In genomic region chr14:61690039-61690438, GRCh38 we compare ENCODE assay signal across 27 cellular contexts.
"Had no signal": no experiment of that assay in that cellular context is flagged by ENCODE, and none has a peak within 500 bp of the region (broad histone marks: within the 10 kb centered on the region; RNA-seq: fewer than 3 reads in every experiment).

No MANE protein-coding gene starts in this region.

- ATAC-seq: esophagus mucosa; left ventricle myocardium superior; natural killer cell treated with Interleukin-12 subunit alpha and Interleukin-12 subunit beta and Interleukin-15 and Interleukin-18, amount 100 ng/mL, for 72 hours; stimulated activated memory B cell treated with anti-CD40 and anti-IgM and Interleukin-4, amounts not matched to agents 10 μg/mL and 1 μg/mL and 100 μg/mL, for 72 hours had no signal

- FAIRE-seq: colon, frontal cortex had no signal

- H3K27ac Mint-ChIP-seq: activated CD4-positive, alpha-beta memory T cell treated with anti-CD3 and anti-CD28 coated beads, Interleukin-2, amount 10 ng/mL, durations not matched to agents 7 days and 5 days; immature natural killer cell; progenitor cell of endocrine pancreas; stimulated activated memory B cell treated with anti-CD40 and anti-IgM and Interleukin-4, amounts not matched to agents 10 μg/mL and 1 μg/mL and 100 μg/mL, for 72 hours had no signal

- H3K4me2 ChIP-seq: hepatocyte, smooth muscle cell had no signal

- H3K79me2 ChIP-seq: hepatocyte had no signal

- H2AFZ ChIP-seq: hepatocyte had no signal

- H3K4me1 ChIP-seq: testis, uterus had no signal

- H3K9me3 Mint-ChIP-seq: natural killer cell treated with Interleukin-12 subunit alpha and Interleukin-12 subunit beta and Interleukin-15 and Interleukin-18, amount 100 ng/mL, for 72 hours had no signal

- H3K27me3 ChIP-seq: ascending aorta, brain microvascular endothelial cell, hepatocyte, sigmoid colon, testis, uterus had no signal

- H3K4me3 Mint-ChIP-seq: activated CD4-positive, alpha-beta memory T cell treated with anti-CD3 and anti-CD28 coated beads, Interleukin-2, amount 10 ng/mL, durations not matched to agents 7 days and 5 days; immature natural killer cell; natural killer cell treated with Interleukin-12 subunit alpha and Interleukin-12 subunit beta and Interleukin-15 and Interleukin-18, amount 100 ng/mL, for 72 hours; stimulated activated memory B cell treated with anti-CD40 and anti-IgM and Interleukin-4, amounts not matched to agents 10 μg/mL and 1 μg/mL and 100 μg/mL, for 72 hours; T-helper 1 cell treated with Interleukin-12 subunit alpha and Interleukin-12 subunit beta and Interleukin-4 antibody, amounts not matched to agents 30 μg/mL and 1 μg/mL, for 36 hours had no signal

- H3K4me1 Mint-ChIP-seq: stimulated activated memory B cell treated with anti-CD40 and anti-IgM and Interleukin-4, amounts not matched to agents 10 μg/mL and 1 μg/mL and 100 μg/mL, for 72 hours had no signal

- H3K36me3 ChIP-seq: ascending aorta, brain microvascular endothelial cell, sigmoid colon, uterus had no signal

- DNase-seq: activated CD4-positive, alpha-beta memory T cell treated with anti-CD3 and anti-CD28 coated beads, Interleukin-2, amount 10 ng/mL, durations not matched to agents 7 days and 5 days; activated CD4-positive, alpha-beta T cell treated with anti-CD3 and anti-CD28 coated beads for 4 hours; activated CD4-positive, CD25-positive, alpha-beta regulatory T cell; activated naive CD4-positive, alpha-beta T cell treated with Interleukin-2 at 50 U/mL for 16 hours; brain microvascular endothelial cell; central memory CD4-positive, alpha-beta T cell; effector memory CD4-positive, alpha-beta T cell; glutamatergic neuron; immature natural killer cell; left ventricle myocardium superior; retina; sigmoid colon; stimulated activated CD4-positive, alpha-beta T cell treated with anti-CD3 and anti-CD28 coated beads, Interleukin-15, amount 100 ng/mL, for 24 hours; T1000; testis; trophoblast cell; uterus had no signal

- H3K4me3 ChIP-seq: ascending aorta, hepatocyte, sigmoid colon, smooth muscle cell, testis, uterus had no signal

- H3K9me3 ChIP-seq: ascending aorta, sigmoid colon, testis, uterus had no signal

- H3K27me3 Mint-ChIP-seq: progenitor cell of endocrine pancreas; stimulated activated memory B cell treated with anti-CD40 and anti-IgM and Interleukin-4, amounts not matched to agents 10 μg/mL and 1 μg/mL and 100 μg/mL, for 72 hours had no signal

- H3K27ac ChIP-seq: brain microvascular endothelial cell, hepatocyte, sigmoid colon, testis, uterus had no signal
